2 cellular contexts compared by ENCODE assay signal in the genomic region with DNA sequence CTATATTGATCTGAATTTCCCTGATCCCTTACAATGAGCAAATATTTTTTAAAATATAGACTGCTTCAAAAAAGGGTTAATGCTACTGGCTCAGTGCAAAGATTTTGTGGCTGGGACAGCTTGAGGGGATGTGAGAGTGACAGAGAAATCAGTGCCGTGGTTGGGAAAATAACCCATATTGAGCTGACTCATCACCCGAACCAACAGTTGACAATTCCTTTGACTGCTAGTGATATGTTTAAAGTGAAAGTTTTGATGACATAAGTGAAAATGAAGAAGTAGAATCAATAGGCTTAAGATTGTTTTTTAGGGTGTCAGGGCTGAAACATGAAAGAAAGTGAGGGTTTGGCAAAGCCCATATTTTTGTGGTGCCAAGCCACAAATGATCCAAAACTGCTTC.
TF ChIP-seq lines count a peak whose summit lies in the region.

No MANE protein-coding gene starts in this region.

TF ChIP-seq in GM12878, 131 proteins besides CTCF, POLR2A, EP300 and RAD21 (continued from another document and continues in another):
- TF ChIP-seq, protein P1, sequence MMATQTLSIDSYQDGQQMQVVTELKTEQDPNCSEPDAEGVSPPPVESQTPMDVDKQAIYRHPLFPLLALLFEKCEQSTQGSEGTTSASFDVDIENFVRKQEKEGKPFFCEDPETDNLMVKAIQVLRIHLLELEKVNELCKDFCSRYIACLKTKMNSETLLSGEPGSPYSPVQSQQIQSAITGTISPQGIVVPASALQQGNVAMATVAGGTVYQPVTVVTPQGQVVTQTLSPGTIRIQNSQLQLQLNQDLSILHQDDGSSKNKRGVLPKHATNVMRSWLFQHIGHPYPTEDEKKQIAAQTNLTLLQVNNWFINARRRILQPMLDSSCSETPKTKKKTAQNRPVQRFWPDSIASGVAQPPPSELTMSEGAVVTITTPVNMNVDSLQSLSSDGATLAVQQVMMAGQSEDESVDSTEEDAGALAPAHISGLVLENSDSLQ (IDR thresholded peaks at IDR 0.05): peak; percentile 55
- TF ChIP-seq IKZF1 (conservative IDR thresholded peaks at IDR 0.05) (0 out of 2 replicates have a peak, but pooled peaks have one; percentile 17), CREM (IDR thresholded peaks at IDR 0.05; ENCODE audit: low read depth) (no peak), IKZF2 (IDR thresholded peaks at IDR 0.05) (0 out of 4 replicates have a peak, but pooled peaks of 1 of the 2 experiments have one; percentile 21), GABPA (IDR thresholded peaks at IDR 0.05; ENCODE audit: low read depth) (no peak), NR2F1 (conservative IDR thresholded peaks at IDR 0.05) (no peak), MTA3 (IDR thresholded peaks at IDR 0.05; ENCODE audit: borderline replicate concordance, low read length) (no peak), SUZ12 (IDR thresholded peaks at IDR 0.05; ENCODE audit: unreplicated experiment) (no peak), TBL1XR1 (IDR thresholded peaks at IDR 0.05; ENCODE audit: low read depth, low read length) (no peak), HCFC1 (IDR thresholded peaks at IDR 0.05; ENCODE audit: low read length) (no peak), NBN (IDR thresholded peaks at IDR 0.05) (no peak), JUND (IDR thresholded peaks at IDR 0.05; ENCODE audit: low read depth, low read length) (no peak), POLR2AphosphoS2 (IDR thresholded peaks at IDR 0.05; ENCODE audit: low read depth, low read length) (no peak), CEBPB (IDR thresholded peaks at IDR 0.05; ENCODE audit: borderline replicate concordance in 1 of 2, low read depth in 2 of 2, low read length in 2 of 2) (no peak), MEF2A (IDR thresholded peaks at IDR 0.05; ENCODE audit: insufficient read depth, low read depth, low read length) (no peak), JUNB (IDR thresholded peaks at IDR 0.05) (no peak), CHD2 (IDR thresholded peaks at IDR 0.05; ENCODE audit: borderline replicate concordance, low read depth, low read length) (no peak), MTA2 (IDR thresholded peaks at IDR 0.05; ENCODE audit: low read depth) (peak; percentile 28; the same call in 1 of the 2 replicates), KAT2A (conservative IDR thresholded peaks at IDR 0.05; ENCODE audit: control insufficient read depth, low read depth, low read length) (no peak), NFIC (IDR thresholded peaks at IDR 0.05; ENCODE audit: low read depth, low read length) (no peak), RFX5 (IDR thresholded peaks at IDR 0.05; ENCODE audit: low read depth, low read length) (no peak), POLR2AphosphoS5 (IDR thresholded peaks at IDR 0.05; ENCODE audit: low read length) (no peak)
- TF ChIP-seq, protein P2, sequence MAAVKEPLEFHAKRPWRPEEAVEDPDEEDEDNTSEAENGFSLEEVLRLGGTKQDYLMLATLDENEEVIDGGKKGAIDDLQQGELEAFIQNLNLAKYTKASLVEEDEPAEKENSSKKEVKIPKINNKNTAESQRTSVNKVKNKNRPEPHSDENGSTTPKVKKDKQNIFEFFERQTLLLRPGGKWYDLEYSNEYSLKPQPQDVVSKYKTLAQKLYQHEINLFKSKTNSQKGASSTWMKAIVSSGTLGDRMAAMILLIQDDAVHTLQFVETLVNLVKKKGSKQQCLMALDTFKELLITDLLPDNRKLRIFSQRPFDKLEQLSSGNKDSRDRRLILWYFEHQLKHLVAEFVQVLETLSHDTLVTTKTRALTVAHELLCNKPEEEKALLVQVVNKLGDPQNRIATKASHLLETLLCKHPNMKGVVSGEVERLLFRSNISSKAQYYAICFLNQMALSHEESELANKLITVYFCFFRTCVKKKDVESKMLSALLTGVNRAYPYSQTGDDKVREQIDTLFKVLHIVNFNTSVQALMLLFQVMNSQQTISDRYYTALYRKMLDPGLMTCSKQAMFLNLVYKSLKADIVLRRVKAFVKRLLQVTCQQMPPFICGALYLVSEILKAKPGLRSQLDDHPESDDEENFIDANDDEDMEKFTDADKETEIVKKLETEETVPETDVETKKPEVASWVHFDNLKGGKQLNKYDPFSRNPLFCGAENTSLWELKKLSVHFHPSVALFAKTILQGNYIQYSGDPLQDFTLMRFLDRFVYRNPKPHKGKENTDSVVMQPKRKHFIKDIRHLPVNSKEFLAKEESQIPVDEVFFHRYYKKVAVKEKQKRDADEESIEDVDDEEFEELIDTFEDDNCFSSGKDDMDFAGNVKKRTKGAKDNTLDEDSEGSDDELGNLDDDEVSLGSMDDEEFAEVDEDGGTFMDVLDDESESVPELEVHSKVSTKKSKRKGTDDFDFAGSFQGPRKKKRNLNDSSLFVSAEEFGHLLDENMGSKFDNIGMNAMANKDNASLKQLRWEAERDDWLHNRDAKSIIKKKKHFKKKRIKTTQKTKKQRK (IDR thresholded peaks at IDR 0.05; ENCODE audit: low read depth, low read length): no peak
- TF ChIP-seq, protein P3, sequence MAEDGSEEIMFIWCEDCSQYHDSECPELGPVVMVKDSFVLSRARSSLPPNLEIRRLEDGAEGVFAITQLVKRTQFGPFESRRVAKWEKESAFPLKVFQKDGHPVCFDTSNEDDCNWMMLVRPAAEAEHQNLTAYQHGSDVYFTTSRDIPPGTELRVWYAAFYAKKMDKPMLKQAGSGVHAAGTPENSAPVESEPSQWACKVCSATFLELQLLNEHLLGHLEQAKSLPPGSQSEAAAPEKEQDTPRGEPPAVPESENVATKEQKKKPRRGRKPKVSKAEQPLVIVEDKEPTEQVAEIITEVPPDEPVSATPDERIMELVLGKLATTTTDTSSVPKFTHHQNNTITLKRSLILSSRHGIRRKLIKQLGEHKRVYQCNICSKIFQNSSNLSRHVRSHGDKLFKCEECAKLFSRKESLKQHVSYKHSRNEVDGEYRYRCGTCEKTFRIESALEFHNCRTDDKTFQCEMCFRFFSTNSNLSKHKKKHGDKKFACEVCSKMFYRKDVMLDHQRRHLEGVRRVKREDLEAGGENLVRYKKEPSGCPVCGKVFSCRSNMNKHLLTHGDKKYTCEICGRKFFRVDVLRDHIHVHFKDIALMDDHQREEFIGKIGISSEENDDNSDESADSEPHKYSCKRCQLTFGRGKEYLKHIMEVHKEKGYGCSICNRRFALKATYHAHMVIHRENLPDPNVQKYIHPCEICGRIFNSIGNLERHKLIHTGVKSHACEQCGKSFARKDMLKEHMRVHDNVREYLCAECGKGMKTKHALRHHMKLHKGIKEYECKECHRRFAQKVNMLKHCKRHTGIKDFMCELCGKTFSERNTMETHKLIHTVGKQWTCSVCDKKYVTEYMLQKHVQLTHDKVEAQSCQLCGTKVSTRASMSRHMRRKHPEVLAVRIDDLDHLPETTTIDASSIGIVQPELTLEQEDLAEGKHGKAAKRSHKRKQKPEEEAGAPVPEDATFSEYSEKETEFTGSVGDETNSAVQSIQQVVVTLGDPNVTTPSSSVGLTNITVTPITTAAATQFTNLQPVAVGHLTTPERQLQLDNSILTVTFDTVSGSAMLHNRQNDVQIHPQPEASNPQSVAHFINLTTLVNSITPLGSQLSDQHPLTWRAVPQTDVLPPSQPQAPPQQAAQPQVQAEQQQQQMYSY (CRISPR knock-in tag; IDR thresholded peaks at IDR 0.05): no peak

TF ChIP-seq in WTC11, 78 proteins besides CTCF, POLR2A, EP300 and RAD21 (continued from another document):
- TF ChIP-seq, protein P4, sequence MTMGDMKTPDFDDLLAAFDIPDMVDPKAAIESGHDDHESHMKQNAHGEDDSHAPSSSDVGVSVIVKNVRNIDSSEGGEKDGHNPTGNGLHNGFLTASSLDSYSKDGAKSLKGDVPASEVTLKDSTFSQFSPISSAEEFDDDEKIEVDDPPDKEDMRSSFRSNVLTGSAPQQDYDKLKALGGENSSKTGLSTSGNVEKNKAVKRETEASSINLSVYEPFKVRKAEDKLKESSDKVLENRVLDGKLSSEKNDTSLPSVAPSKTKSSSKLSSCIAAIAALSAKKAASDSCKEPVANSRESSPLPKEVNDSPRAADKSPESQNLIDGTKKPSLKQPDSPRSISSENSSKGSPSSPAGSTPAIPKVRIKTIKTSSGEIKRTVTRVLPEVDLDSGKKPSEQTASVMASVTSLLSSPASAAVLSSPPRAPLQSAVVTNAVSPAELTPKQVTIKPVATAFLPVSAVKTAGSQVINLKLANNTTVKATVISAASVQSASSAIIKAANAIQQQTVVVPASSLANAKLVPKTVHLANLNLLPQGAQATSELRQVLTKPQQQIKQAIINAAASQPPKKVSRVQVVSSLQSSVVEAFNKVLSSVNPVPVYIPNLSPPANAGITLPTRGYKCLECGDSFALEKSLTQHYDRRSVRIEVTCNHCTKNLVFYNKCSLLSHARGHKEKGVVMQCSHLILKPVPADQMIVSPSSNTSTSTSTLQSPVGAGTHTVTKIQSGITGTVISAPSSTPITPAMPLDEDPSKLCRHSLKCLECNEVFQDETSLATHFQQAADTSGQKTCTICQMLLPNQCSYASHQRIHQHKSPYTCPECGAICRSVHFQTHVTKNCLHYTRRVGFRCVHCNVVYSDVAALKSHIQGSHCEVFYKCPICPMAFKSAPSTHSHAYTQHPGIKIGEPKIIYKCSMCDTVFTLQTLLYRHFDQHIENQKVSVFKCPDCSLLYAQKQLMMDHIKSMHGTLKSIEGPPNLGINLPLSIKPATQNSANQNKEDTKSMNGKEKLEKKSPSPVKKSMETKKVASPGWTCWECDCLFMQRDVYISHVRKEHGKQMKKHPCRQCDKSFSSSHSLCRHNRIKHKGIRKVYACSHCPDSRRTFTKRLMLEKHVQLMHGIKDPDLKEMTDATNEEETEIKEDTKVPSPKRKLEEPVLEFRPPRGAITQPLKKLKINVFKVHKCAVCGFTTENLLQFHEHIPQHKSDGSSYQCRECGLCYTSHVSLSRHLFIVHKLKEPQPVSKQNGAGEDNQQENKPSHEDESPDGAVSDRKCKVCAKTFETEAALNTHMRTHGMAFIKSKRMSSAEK (CRISPR knock-in tag; IDR thresholded peaks at IDR 0.05; ENCODE audit: borderline replicate concordance): no peak
- TF ChIP-seq, protein P5, sequence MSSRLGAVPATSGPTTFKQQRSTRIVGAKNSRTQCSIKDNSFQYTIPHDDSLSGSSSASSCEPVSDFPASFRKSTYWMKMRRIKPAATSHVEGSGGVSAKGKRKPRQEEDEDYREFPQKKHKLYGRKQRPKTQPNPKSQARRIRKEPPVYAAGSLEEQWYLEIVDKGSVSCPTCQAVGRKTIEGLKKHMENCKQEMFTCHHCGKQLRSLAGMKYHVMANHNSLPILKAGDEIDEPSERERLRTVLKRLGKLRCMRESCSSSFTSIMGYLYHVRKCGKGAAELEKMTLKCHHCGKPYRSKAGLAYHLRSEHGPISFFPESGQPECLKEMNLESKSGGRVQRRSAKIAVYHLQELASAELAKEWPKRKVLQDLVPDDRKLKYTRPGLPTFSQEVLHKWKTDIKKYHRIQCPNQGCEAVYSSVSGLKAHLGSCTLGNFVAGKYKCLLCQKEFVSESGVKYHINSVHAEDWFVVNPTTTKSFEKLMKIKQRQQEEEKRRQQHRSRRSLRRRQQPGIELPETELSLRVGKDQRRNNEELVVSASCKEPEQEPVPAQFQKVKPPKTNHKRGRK (CRISPR knock-in tag; IDR thresholded peaks at IDR 0.05; ENCODE audit: borderline replicate concordance): no peak
- no peak for TF ChIP-seq ZNF138 (CRISPR knock-in tag; conservative IDR thresholded peaks at IDR 0.05)
- no peak for TF ChIP-seq KAT7 (CRISPR knock-in tag; IDR thresholded peaks at IDR 0.05; ENCODE audit: borderline replicate concordance)
- no peak for TF ChIP-seq GRHL2 (CRISPR knock-in tag; IDR thresholded peaks at IDR 0.05; ENCODE audit: insufficient replicate concordance, severe bottlenecking)
